Comparison of ENCODE assay signal across 13 cellular contexts in the genomic region with DNA sequence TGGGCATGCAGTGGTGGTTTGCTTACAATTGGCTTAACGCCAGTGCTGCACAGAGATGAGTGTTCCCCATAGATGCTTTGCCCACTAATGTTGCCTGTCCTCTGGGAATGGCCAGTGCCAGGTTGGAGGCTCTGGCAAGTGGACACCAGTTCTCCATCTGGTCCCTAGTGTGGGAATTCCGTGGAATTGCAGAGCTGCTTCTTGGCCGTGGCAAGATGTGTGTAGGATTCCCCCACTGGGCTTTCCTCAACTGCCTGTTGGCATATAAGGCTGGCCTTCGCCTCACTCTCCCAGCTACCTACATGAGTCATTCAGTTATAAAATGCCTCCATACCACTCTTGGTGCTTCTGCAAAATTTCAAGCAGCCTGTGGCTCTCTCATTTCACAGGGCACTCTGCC. TPM values are rescaled to one million over a fixed set of nuclear protein-coding genes. Genes with fewer than 3 reads are reported as not detected.
DNase-seq lines count a peak whose midpoint lies in the region; ATAC-seq, FAIRE-seq and TF ChIP-seq lines count a peak whose summit lies in the region.
"Not testable (repeated sequence)": the region's sequence is repeated elsewhere in the genome, so short reads cannot be mapped to it uniquely, and the experiment has no call there.
"Had no signal": no experiment of that assay in that cellular context is flagged by ENCODE, and none has a peak within 500 bp of the region (broad histone marks: within the 10 kb centered on the region; RNA-seq: fewer than 3 reads in every experiment).

No MANE protein-coding gene starts in this region.

- POLR2A ChIA-PET in PC-3 (lab: Charles Lee; ENCODE audit: unreplicated experiment); SK-N-SH (lab: Yijun Ruan, JAX): not testable (repeated sequence)

- not testable (repeated sequence) for BruUV-seq in PC-3 (replicated peaks; lab: Mats Ljungman, UMichigan)

- not testable (repeated sequence) for H3K9me2 ChIP-seq in Karpas-422 (replicated peaks; ENCODE audit: insufficient read depth, low read length); PC-3 (replicated peaks; ENCODE audit: low read length); SK-N-SH

- intact Hi-C loops in PC-3 (cut with micrococcal nuclease); right cardiac atrium (cut with DNase I); spleen (cut with DNase I; ENCODE audit: low total_unique reads): not testable (repeated sequence)

- not testable (repeated sequence) for TF ChIP-seq CTCF in PC-3 (conservative IDR thresholded peaks at IDR 0.05; ENCODE audit: low read depth, low read length); SK-N-SH (IDR thresholded peaks at IDR 0.05); bronchial epithelial cell (IDR thresholded peaks at IDR 0.05; ENCODE audit: insufficient read depth, low read length, severe bottlenecking); spleen (IDR thresholded peaks at IDR 0.05 in 8 of 11, conservative IDR thresholded peaks at IDR 0.05 in 3 of 11)

- H3K4me2 ChIP-seq in Karpas-422 (ENCODE audit: low read depth, low read length, poor library complexity, severe bottlenecking); PC-3 (ENCODE audit: low read length); SK-N-SH: not testable (repeated sequence)

- TF ChIP-seq EP300 in SK-N-SH (IDR thresholded peaks at IDR 0.05; ENCODE audit: borderline replicate concordance in 1 of 2, low read depth in 1 of 2, low read length in 1 of 2): not testable (repeated sequence)

- H3F3A ChIP-seq in PC-3 (ENCODE audit: low read length, unreplicated experiment); SK-N-SH (replicated peaks; ENCODE audit: insufficient read depth): not testable (repeated sequence)

- FAIRE-seq in bronchial epithelial cell (lab: Jason Lieb, UNC): not testable (repeated sequence)

- not testable (repeated sequence) for H3K79me2 ChIP-seq in Karpas-422 (ENCODE audit: low read length); PC-3 (ENCODE audit: low read length); SK-N-SH (ENCODE audit: insufficient read depth)

- not testable (repeated sequence) for H3K4me1 ChIP-seq in Karpas-422 (ENCODE audit: low read length); PC-3 (ENCODE audit: insufficient read depth, low read length); SK-N-SH (ENCODE audit: control insufficient read depth in 1 of 2, insufficient read depth in 2 of 2, low read depth in 1 of 2, low read length in 1 of 2); right cardiac atrium (ENCODE audit: control insufficient read depth, insufficient read depth, low read length); spleen

- not testable (repeated sequence) for H3K9me3 ChIP-seq in Karpas-422 (ENCODE audit: low read length); PC-3 (ENCODE audit: low read length); SK-N-SH; right cardiac atrium (ENCODE audit: control insufficient read depth, low read length); spleen

- peak; percentile 61 for ATAC-seq in PC-3
- not testable (repeated sequence) for ATAC-seq in right cardiac atrium

- not testable (repeated sequence) for H3K4me3 ChIP-seq in Karpas-422 (ENCODE audit: low read length); PC-3 (ENCODE audit: low read length); SK-N-SH (ENCODE audit: low read depth in 2 of 2, low read length in 1 of 2); bronchial epithelial cell (ENCODE audit: low read depth, low read length); right cardiac atrium (ENCODE audit: low read length); spleen

- DNase-seq in DMS79 (lab: John Stamatoyannopoulos, UW) (peak; percentile 59), Karpas-422 (peak; percentile 23), PC-3 (peak; percentile 20), bronchial epithelial cell (ENCODE audit: low read depth) (peak; percentile 28), right cardiac atrium (peak in 2 of 3 donors; percentile 9 to 49), spleen (peak; percentile 61)
- not testable (repeated sequence) for DNase-seq in SK-N-SH

- not testable (repeated sequence) for H3K27ac ChIP-seq in Karpas-422 (ENCODE audit: low read length); PC-3 (ENCODE audit: low read length); SK-N-SH (ENCODE audit: low read depth in 2 of 2, low read length in 1 of 2); right cardiac atrium (ENCODE audit: low read length); spleen

- CTCF ChIA-PET in PC-3 (lab: Charles Lee); SK-N-SH (lab: Yijun Ruan, JAX): not testable (repeated sequence)

- H2AFZ ChIP-seq in Karpas-422 (ENCODE audit: low read length); PC-3 (ENCODE audit: low read length); SK-N-SH (ENCODE audit: low read depth): not testable (repeated sequence)

- not testable (repeated sequence) for TF ChIP-seq POLR2A in spleen (IDR thresholded peaks at IDR 0.05)

- H4K20me1 ChIP-seq in Karpas-422 (ENCODE audit: insufficient read depth, low read depth, low read length); PC-3 (ENCODE audit: low read length); SK-N-SH (ENCODE audit: insufficient read depth): not testable (repeated sequence)

- not testable (repeated sequence) for H3K36me3 ChIP-seq in Karpas-422 (ENCODE audit: insufficient read depth, low read length); PC-3 (ENCODE audit: low read depth, low read length); SK-N-SH (replicated peaks in 1 of 2; ENCODE audit: control insufficient read depth in 1 of 2, insufficient read depth in 2 of 2, low read length in 1 of 2); bronchial epithelial cell (ENCODE audit: control insufficient read depth, insufficient read depth, low read length); spleen

- H3K9ac ChIP-seq in Karpas-422 (ENCODE audit: low read length); PC-3 (ENCODE audit: low read length); SK-N-SH: not testable (repeated sequence)

- not testable (repeated sequence) for H3K27me3 ChIP-seq in Karpas-422 (ENCODE audit: low read length); PC-3 (ENCODE audit: low read length); SK-N-SH (ENCODE audit: insufficient read depth); bronchial epithelial cell (ENCODE audit: control insufficient read depth, insufficient read depth, low read length); right cardiac atrium (ENCODE audit: control insufficient read depth, insufficient read depth)
- peaks cover 0 to 14% (median 0%) of the 10 kb centered on the region in 7 donors for H3K27me3 ChIP-seq in spleen (replicated peaks in 1 of 7)

- 0% methylated on average over 3 of the region's 4 CpGs for WGBS in SK-N-SH (ENCODE audit: low lambda C conversion rate)
- WGBS in right cardiac atrium: 71% methylated on average over 4 of the region's 4 CpGs
- WGBS in spleen, 5 donors: 63 to 87% (median 76%) methylated on average over 3 to 4 of the region's 4 CpGs

- TF ChIP-seq RAD21 in SK-N-SH (IDR thresholded peaks at IDR 0.05; ENCODE audit: low read length): not testable (repeated sequence)

TF ChIP-seq in SK-N-SH, 30 proteins besides CTCF, POLR2A, EP300 and RAD21:
- TF ChIP-seq FOSL2 (IDR thresholded peaks at IDR 0.05; ENCODE audit: borderline replicate concordance, low read depth) (peak; percentile 35; the same call in 1 of the 2 replicates), TCF12 (IDR thresholded peaks at IDR 0.05) (peak; percentile 51)
- TF ChIP-seq, protein P1, sequence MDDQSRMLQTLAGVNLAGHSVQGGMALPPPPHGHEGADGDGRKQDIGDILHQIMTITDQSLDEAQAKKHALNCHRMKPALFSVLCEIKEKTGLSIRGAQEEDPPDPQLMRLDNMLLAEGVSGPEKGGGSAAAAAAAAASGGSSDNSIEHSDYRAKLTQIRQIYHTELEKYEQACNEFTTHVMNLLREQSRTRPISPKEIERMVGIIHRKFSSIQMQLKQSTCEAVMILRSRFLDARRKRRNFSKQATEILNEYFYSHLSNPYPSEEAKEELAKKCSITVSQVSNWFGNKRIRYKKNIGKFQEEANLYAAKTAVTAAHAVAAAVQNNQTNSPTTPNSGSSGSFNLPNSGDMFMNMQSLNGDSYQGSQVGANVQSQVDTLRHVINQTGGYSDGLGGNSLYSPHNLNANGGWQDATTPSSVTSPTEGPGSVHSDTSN (IDR thresholded peaks at IDR 0.05): 0 out of 2 replicates have a peak, but pooled peaks have one; percentile 2

RNA-seq across cellular contexts. Expression of a gene that starts 2.0 kb away (rescaled TPM):
- not detected in 2 replicates for total RNA-seq in Karpas-422 (2014; rRNA removed; shearing (Covaris generic); ENCODE audit: low replicate concordance)
- not detected in 2 replicates for total RNA-seq in PC-3 (2014; rRNA removed)
- not detected in 2 replicates for polyA plus RNA-seq in SK-N-SH (2012; rRNA removed)
- polyA plus RNA-seq in SK-N-SH (2012; cell fraction: cytosol; rRNA removed): not detected in 2 replicates
- 0.05 TPM in 1 of 2 replicates, not detected in the other for polyA plus RNA-seq in SK-N-SH (2012; cell fraction: nucleus; rRNA removed)
- not detected in 2 replicates for total RNA-seq in bronchial epithelial cell
- total RNA-seq in right cardiac atrium: under 1 TPM; 0.46 to 0.85 (median 0.56) TPM
- 0.23 TPM for polyA plus RNA-seq in right cardiac atrium
- total RNA-seq in spleen: not detected
- polyA plus RNA-seq in spleen: under 1 TPM in 2 of 3 donors, not detected in 1; 0.03 to 0.24 TPM
- total RNA-seq: Caco-2; CD4-positive, alpha-beta T cell; GM23248; H4; HT-29 had no signal
- polyA plus RNA-seq: BJ, GM23248 had no signal

RNA-seq across cellular contexts. Expression of a gene that starts 45.6 kb away (rescaled TPM):
- total RNA-seq in Karpas-422 (2014; rRNA removed; shearing (Covaris generic); ENCODE audit: low replicate concordance): not detected in 2 replicates
- total RNA-seq in PC-3 (2014; rRNA removed) (0.52 and 1.0 TPM in 2 replicates), bronchial epithelial cell (under 0.01 and 0.13 TPM in 2 replicates), right cardiac atrium (1 to 10 TPM; 3.2 to 8.7 (median 4.3) TPM), spleen (1 to 10 TPM in 1 of 7 donors, under 1 TPM in 4, not detected in 2; 0.14 to 1.7 (median 0.17) TPM)
- polyA plus RNA-seq in SK-N-SH (2012; rRNA removed) (0.67 and 0.88 TPM in 2 replicates), right cardiac atrium (4.1 TPM), spleen (under 1 TPM; 0.24 to 0.48 (median 0.41) TPM)
- polyA plus RNA-seq in SK-N-SH (2012; cell fraction: cytosol; rRNA removed): 0.68 and 0.81 TPM in 2 replicates
- 0.32 and 0.64 TPM in 2 replicates for polyA plus RNA-seq in SK-N-SH (2012; cell fraction: nucleus; rRNA removed)
- total RNA-seq: CD4-positive, alpha-beta T cell; GM23248; HT-29 had no signal
- polyA plus RNA-seq: BJ, GM23248 had no signal
